In the genomic region with DNA sequence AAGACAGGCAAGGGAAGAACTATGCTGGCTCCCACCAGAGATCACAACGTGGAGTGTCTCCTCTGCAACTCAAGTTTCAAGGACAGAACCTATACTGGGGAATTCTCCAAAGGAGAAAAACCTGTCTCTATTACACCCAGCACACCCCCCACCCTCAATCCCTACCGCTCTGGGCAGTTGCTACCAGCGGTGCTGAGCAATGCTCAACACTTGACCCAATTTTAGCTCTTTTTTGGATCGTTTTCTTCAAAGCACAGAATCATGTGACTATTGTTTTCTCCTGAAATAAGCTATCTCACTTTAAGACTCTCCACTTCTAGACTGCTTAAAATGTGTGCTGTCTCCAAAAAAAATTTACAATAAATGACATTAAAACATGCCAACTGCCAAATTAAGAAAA, we compare ENCODE assay signal across 1 cellular context.
TF ChIP-seq lines count a peak whose summit lies in the region.

No MANE protein-coding gene starts in this region.

TF ChIP-seq in HepG2, 621 proteins besides CTCF, POLR2A, EP300 and RAD21:
- TF ChIP-seq ELK4 (CRISPR knock-in tag; IDR thresholded peaks at IDR 0.05; ENCODE audit: borderline replicate concordance) (no peak), MTA3 (CRISPR knock-in tag; IDR thresholded peaks at IDR 0.05) (no peak), ZNF513 (CRISPR knock-in tag; conservative IDR thresholded peaks at IDR 0.05) (no peak), FOSL2 (CRISPR knock-in tag; IDR thresholded peaks at IDR 0.05) (no peak), NCOA5 (CRISPR knock-in tag; IDR thresholded peaks at IDR 0.05) (no peak), RBM39 (IDR thresholded peaks at IDR 0.05; ENCODE audit: low read depth, low read length, poor library complexity, severe bottlenecking) (no peak), RARA (CRISPR knock-in tag; IDR thresholded peaks at IDR 0.05) (no peak), SIX4 (CRISPR knock-in tag; IDR thresholded peaks at IDR 0.05) (no peak), ZNF512B (CRISPR knock-in tag; IDR thresholded peaks at IDR 0.05; ENCODE audit: borderline replicate concordance) (no peak), REL (CRISPR knock-in tag; conservative IDR thresholded peaks at IDR 0.05) (no peak), MAZ (IDR thresholded peaks at IDR 0.05; ENCODE audit: borderline replicate concordance, low read depth, low read length) (no peak), MAZ (CRISPR knock-in tag; IDR thresholded peaks at IDR 0.05; ENCODE audit: low read depth) (no peak), E2F1 (CRISPR knock-in tag; IDR thresholded peaks at IDR 0.05) (no peak), ZNF746 (CRISPR knock-in tag; IDR thresholded peaks at IDR 0.05) (no peak)
- TF ChIP-seq, protein P1, sequence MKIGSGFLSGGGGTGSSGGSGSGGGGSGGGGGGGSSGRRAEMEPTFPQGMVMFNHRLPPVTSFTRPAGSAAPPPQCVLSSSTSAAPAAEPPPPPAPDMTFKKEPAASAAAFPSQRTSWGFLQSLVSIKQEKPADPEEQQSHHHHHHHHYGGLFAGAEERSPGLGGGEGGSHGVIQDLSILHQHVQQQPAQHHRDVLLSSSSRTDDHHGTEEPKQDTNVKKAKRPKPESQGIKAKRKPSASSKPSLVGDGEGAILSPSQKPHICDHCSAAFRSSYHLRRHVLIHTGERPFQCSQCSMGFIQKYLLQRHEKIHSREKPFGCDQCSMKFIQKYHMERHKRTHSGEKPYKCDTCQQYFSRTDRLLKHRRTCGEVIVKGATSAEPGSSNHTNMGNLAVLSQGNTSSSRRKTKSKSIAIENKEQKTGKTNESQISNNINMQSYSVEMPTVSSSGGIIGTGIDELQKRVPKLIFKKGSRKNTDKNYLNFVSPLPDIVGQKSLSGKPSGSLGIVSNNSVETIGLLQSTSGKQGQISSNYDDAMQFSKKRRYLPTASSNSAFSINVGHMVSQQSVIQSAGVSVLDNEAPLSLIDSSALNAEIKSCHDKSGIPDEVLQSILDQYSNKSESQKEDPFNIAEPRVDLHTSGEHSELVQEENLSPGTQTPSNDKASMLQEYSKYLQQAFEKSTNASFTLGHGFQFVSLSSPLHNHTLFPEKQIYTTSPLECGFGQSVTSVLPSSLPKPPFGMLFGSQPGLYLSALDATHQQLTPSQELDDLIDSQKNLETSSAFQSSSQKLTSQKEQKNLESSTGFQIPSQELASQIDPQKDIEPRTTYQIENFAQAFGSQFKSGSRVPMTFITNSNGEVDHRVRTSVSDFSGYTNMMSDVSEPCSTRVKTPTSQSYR (CRISPR knock-in tag; IDR thresholded peaks at IDR 0.05; ENCODE audit: borderline replicate concordance): no peak
- TF ChIP-seq, protein P2, sequence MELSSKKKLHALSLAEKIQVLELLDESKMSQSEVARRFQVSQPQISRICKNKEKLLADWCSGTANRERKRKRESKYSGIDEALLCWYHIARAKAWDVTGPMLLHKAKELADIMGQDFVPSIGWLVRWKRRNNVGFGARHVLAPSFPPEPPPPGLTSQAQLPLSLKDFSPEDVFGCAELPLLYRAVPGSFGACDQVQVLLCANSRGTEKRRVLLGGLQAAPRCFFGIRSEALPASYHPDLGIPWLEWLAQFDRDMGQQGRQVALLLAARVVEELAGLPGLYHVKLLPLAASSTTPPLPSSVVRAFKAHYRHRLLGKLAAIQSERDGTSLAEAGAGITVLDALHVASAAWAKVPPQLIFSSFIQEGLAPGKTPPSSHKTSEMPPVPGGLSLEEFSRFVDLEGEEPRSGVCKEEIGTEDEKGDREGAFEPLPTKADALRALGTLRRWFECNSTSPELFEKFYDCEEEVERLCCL (CRISPR knock-in tag; IDR thresholded peaks at IDR 0.05; ENCODE audit: borderline replicate concordance): no peak
